ENCODE assay signal across 9 cellular contexts in the genomic region with DNA sequence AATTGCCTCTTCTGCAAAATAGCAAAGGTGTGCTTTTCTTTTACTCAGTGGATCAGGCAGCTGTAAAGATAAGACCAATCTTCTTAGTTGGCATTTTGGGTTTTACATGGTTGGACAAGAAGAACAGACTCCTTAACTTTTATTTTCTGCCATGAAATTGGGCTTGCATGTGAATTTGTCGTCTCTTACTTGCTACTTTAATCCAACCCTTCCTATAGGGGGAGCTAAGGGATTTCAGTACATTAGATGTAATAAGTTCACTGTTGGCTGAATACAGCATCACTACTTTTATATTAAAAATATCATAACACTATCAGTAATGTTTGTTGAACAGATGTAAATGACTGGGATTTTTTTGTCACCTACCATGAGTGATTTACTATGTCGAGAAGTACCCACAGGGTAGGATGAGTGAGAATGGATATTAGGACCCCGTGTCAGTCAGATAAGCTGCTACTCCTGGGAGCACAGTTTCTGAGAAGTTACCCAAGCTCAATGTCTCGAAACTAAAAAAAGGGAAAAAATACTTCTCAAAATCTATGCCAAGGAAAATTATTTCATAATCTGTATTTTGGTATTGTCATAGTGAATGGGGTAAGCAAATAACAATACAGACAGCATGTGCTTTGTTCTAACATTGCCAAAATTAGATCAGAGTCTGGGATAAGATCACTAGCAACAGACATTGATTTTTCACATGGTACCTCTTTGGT.
DNase-seq lines count a peak whose midpoint lies in the region; ATAC-seq and TF ChIP-seq lines count a peak whose summit lies in the region.
"Had no signal": no experiment of that assay in that cellular context is flagged by ENCODE, and none has a peak within 500 bp of the region (broad histone marks: within the 10 kb centered on the region; RNA-seq: fewer than 3 reads in every experiment).

No MANE protein-coding gene starts in this region.

- intact Hi-C loops in posterior vena cava (cut with DNase I) = no loop called here

- no peak for ATAC-seq in HG02623 (IDR thresholded peaks at IDR 0.05; ENCODE audit: unreplicated experiment)

- no peaks in the 10 kb centered on the region for H3K36me3 Mint-ChIP-seq in progenitor cell of endocrine pancreas (ENCODE audit: insufficient read depth)

- H3K4me1 Mint-ChIP-seq in progenitor cell of endocrine pancreas (ENCODE audit: low read depth) = no peaks in the 10 kb centered on the region

- H3K9me3 Mint-ChIP-seq in progenitor cell of endocrine pancreas (ENCODE audit: low read depth) = no peaks in the 10 kb centered on the region
- H3K9me3 Mint-ChIP-seq: activated T-cell treated with anti-CD3 and anti-CD28 coated beads, Interleukin-2, amount 50 U/mL, for 4 hours had no signal

- peak; percentile 58 for DNase-seq in GM12865 (ENCODE audit: low read depth)
- peak; percentile 39 for DNase-seq in NCI-H226
- peak; percentile 63 for DNase-seq in epithelial cell of esophagus (ENCODE audit: low read depth)
- no peak for DNase-seq in progenitor cell of endocrine pancreas (ENCODE audit: low spot score, unreplicated experiment)
- DNase-seq in posterior vena cava (ENCODE audit: low spot score) = no peak
- DNase-seq in activated T-cell treated with anti-CD3 and anti-CD28 coated beads, Interleukin-2, amount 50 U/mL, for 1 hour = no peak
- no peak for DNase-seq in activated CD4-positive, alpha-beta T cell treated with anti-CD3 and anti-CD28 coated beads, Interleukin-2, amount 50 U/mL, for 4 hours
- DNase-seq: activated T-cell treated with anti-CD3 and anti-CD28 coated beads, Interleukin-2, amount 50 U/mL, for 4 hours had no signal

- no peak overlapping the region for H3K4me3 ChIP-seq in GM12865 (ENCODE audit: low read depth, low read length)
- H3K4me3 ChIP-seq in epithelial cell of esophagus (ENCODE audit: low read length) = no peak overlapping the region

- H3K27me3 Mint-ChIP-seq in progenitor cell of endocrine pancreas = peaks cover 3% of the 10 kb centered on the region

- TF ChIP-seq CTCF in GM12865 (IDR thresholded peaks at IDR 0.05; ENCODE audit: insufficient read depth, low read depth, low read length, missing control alignments) = peak; percentile 42
- peak; percentile 35 for TF ChIP-seq CTCF in epithelial cell of esophagus (IDR thresholded peaks at IDR 0.05; ENCODE audit: insufficient read depth, low read depth, low read length, missing control alignments)
- TF ChIP-seq CTCF in progenitor cell of endocrine pancreas (IDR thresholded peaks at IDR 0.05; ENCODE audit: unreplicated experiment) = peak; percentile 35

- H3K4me3 Mint-ChIP-seq in progenitor cell of endocrine pancreas (ENCODE audit: low read depth) = no peak overlapping the region
- H3K4me3 Mint-ChIP-seq: activated T-cell treated with anti-CD3 and anti-CD28 coated beads, Interleukin-2, amount 50 U/mL, for 4 hours had no signal

- H3K27ac Mint-ChIP-seq in progenitor cell of endocrine pancreas = no peak overlapping the region

Comparison
In these comparisons a context has a peak if more than half of its experiments do, and no peak if none do; other contexts are left out.
1. DNase-seq: peak in GM12865 (single experiment), NCI-H226 (single experiment) and epithelial cell of esophagus (single experiment); none in progenitor cell of endocrine pancreas (single experiment), posterior vena cava (single experiment), activated T-cell treated with anti-CD3 and anti-CD28 coated beads, Interleukin-2, amount 50 U/mL, for 1 hour (single experiment) and activated CD4-positive, alpha-beta T cell treated with anti-CD3 and anti-CD28 coated beads, Interleukin-2, amount 50 U/mL, for 4 hours (0 of 2).
2. Peak in every context shown above with its lines, with median percentiles within 50 percentile points of each other: CTCF ChIP-seq.